In genomic region chr3:45607790-45608189, GRCh38 we compare ENCODE assay signal across 11 cellular contexts. TPM values are rescaled to one million over a fixed set of nuclear protein-coding genes. Genes with fewer than 3 reads are reported as not detected.
DNase-seq lines count a peak whose midpoint lies in the region; ATAC-seq and TF ChIP-seq lines count a peak whose summit lies in the region.
"Had no signal": no experiment of that assay in that cellular context is flagged by ENCODE, and none has a peak within 500 bp of the region (broad histone marks: within the 10 kb centered on the region; RNA-seq: fewer than 3 reads in every experiment).

No MANE protein-coding gene starts in this region.

- H3K27ac Mint-ChIP-seq in progenitor cell of endocrine pancreas = no peak overlapping the region
- H3K27ac Mint-ChIP-seq in naive thymus-derived CD4-positive, alpha-beta T cell = no peak overlapping the region
- H3K27ac Mint-ChIP-seq: activated CD8-positive, alpha-beta T cell treated with anti-CD3 and anti-CD28 coated beads, Interleukin-2, amount 10 ng/mL, durations not matched to agents 7 days and 5 days had no signal

- DNase-seq in RPMI7951 (ENCODE audit: low read depth) = peak; percentile 83
- DNase-seq in fibroblast of mammary gland (ENCODE audit: low read depth) = peak; percentile 41
- DNase-seq in progenitor cell of endocrine pancreas (ENCODE audit: low spot score, unreplicated experiment) = no peak
- DNase-seq in naive thymus-derived CD4-positive, alpha-beta T cell = no peak
- no peak for DNase-seq in LoVo (ENCODE audit: low spot score)
- DNase-seq in NCI-H345 treated with DMSO at 0.1 percent for 48 hours (lab: John Stamatoyannopoulos, UW; ENCODE audit: unreplicated experiment) = no peak
- DNase-seq: activated CD8-positive, alpha-beta T cell treated with anti-CD3 and anti-CD28 coated beads, Interleukin-2, amount 10 ng/mL, durations not matched to agents 7 days and 5 days; CD4-positive, CD25-positive, alpha-beta regulatory T cell; NCI-H187 had no signal

- no peaks in the 10 kb centered on the region for H3K9me3 Mint-ChIP-seq in progenitor cell of endocrine pancreas (ENCODE audit: low read depth)
- no peaks in the 10 kb centered on the region for H3K9me3 Mint-ChIP-seq in naive thymus-derived CD4-positive, alpha-beta T cell
- H3K9me3 Mint-ChIP-seq: CD4-positive, CD25-positive, alpha-beta regulatory T cell had no signal

- intact Hi-C loops in naive thymus-derived CD4-positive, alpha-beta T cell (cut with micrococcal nuclease) = no loop called here

- peaks cover 4% of the 10 kb centered on the region for H3K36me3 Mint-ChIP-seq in progenitor cell of endocrine pancreas (ENCODE audit: insufficient read depth)
- peaks cover 11 to 40% (median 14%) of the 10 kb centered on the region in 5 donors for H3K36me3 Mint-ChIP-seq in naive thymus-derived CD4-positive, alpha-beta T cell

- H4K20me1 ChIP-seq in BLaER1 treated with 17β-estradiol and CSF1 and Interleukin-3, amounts not matched to agents 10 nM and 100 nM = peaks cover 100% of the 10 kb centered on the region in 11 experiments

- H3K27me3 Mint-ChIP-seq in progenitor cell of endocrine pancreas = no peaks in the 10 kb centered on the region
- no peaks in the 10 kb centered on the region for H3K27me3 Mint-ChIP-seq in naive thymus-derived CD4-positive, alpha-beta T cell
- H3K27me3 Mint-ChIP-seq: CD4-positive, CD25-positive, alpha-beta regulatory T cell had no signal

- peaks cover 59 to 100% (median 82%) of the 10 kb centered on the region in 10 experiments for H3K4me1 ChIP-seq in BLaER1 treated with 17β-estradiol and CSF1 and Interleukin-3, amounts not matched to agents 10 nM and 100 nM
- H3K4me1 ChIP-seq in parathyroid adenoma = peaks cover 7% of the 10 kb centered on the region
- peaks cover 0 to 3% of the 10 kb centered on the region in 2 donors for H3K4me1 ChIP-seq in naive thymus-derived CD4-positive, alpha-beta T cell (ENCODE audit: control insufficient read depth in 2 of 2, insufficient read depth in 2 of 2, low read length in 2 of 2)

- peaks cover 4% of the 10 kb centered on the region for H3K4me1 Mint-ChIP-seq in progenitor cell of endocrine pancreas (ENCODE audit: low read depth)
- H3K4me1 Mint-ChIP-seq in naive thymus-derived CD4-positive, alpha-beta T cell = peaks cover 29 to 55% (median 49%) of the 10 kb centered on the region in 7 donors

- CTCF ChIA-PET in naive thymus-derived CD4-positive, alpha-beta T cell (lab: Charles Lee) = no interaction called here

- H3K4me3 Mint-ChIP-seq in progenitor cell of endocrine pancreas (ENCODE audit: low read depth) = no peak overlapping the region
- no peak overlapping the region for H3K4me3 Mint-ChIP-seq in naive thymus-derived CD4-positive, alpha-beta T cell
- H3K4me3 Mint-ChIP-seq: activated CD8-positive, alpha-beta T cell treated with anti-CD3 and anti-CD28 coated beads, Interleukin-2, amount 10 ng/mL, durations not matched to agents 7 days and 5 days; CD4-positive, CD25-positive, alpha-beta regulatory T cell had no signal

- H3K9ac ChIP-seq in BLaER1 treated with 17β-estradiol and CSF1 and Interleukin-3, amounts not matched to agents 10 nM and 100 nM = no peak overlapping the region
- H3K9ac ChIP-seq in parathyroid adenoma = no peak overlapping the region

- H3K27ac ChIP-seq in BLaER1 treated with 17β-estradiol and CSF1 and Interleukin-3, amounts not matched to agents 10 nM and 100 nM = no peak overlapping the region
- no peak overlapping the region for H3K27ac ChIP-seq in parathyroid adenoma
- H3K27ac ChIP-seq in naive thymus-derived CD4-positive, alpha-beta T cell (ENCODE audit: low read depth, low read length) = no peak overlapping the region

- POLR2A ChIA-PET in naive thymus-derived CD4-positive, alpha-beta T cell (lab: Charles Lee) = no interaction called here

- ATAC-seq in naive thymus-derived CD4-positive, alpha-beta T cell = no peak
- ATAC-seq: activated CD8-positive, alpha-beta T cell treated with anti-CD3 and anti-CD28 coated beads, Interleukin-2, amount 10 ng/mL, durations not matched to agents 7 days and 5 days had no signal

- TF ChIP-seq CTCF in fibroblast of mammary gland (conservative IDR thresholded peaks at IDR 0.05; ENCODE audit: control insufficient read depth, insufficient read depth, low read depth, low read length) (no peak), parathyroid adenoma (IDR thresholded peaks at IDR 0.05) (no peak), progenitor cell of endocrine pancreas (IDR thresholded peaks at IDR 0.05; ENCODE audit: unreplicated experiment) (no peak)

- peaks cover 51 to 92% (median 67%) of the 10 kb centered on the region in 11 experiments for H3K36me3 ChIP-seq in BLaER1 treated with 17β-estradiol and CSF1 and Interleukin-3, amounts not matched to agents 10 nM and 100 nM
- no peaks in the 10 kb centered on the region for H3K36me3 ChIP-seq in parathyroid adenoma (ENCODE audit: control insufficient read depth, insufficient read depth, low read length)
- peaks cover 0 to 5% (median 0%) of the 10 kb centered on the region in 3 experiments for H3K36me3 ChIP-seq in naive thymus-derived CD4-positive, alpha-beta T cell (ENCODE audit: control insufficient read depth in 2 of 3, insufficient read depth in 3 of 3, low read length in 3 of 3)

- H3K4me3 ChIP-seq in BLaER1 treated with 17β-estradiol and CSF1 and Interleukin-3, amounts not matched to agents 10 nM and 100 nM = no peak overlapping the region
- no peak overlapping the region for H3K4me3 ChIP-seq in fibroblast of mammary gland (ENCODE audit: control insufficient read depth, low read depth, low read length)
- no peak overlapping the region for H3K4me3 ChIP-seq in parathyroid adenoma (ENCODE audit: low read depth, low read length)
- no peak overlapping the region for H3K4me3 ChIP-seq in naive thymus-derived CD4-positive, alpha-beta T cell (ENCODE audit: low read length)

- H3K9me3 ChIP-seq in BLaER1 treated with 17β-estradiol and CSF1 and Interleukin-3, amounts not matched to agents 10 nM and 100 nM (replicated peaks in 1 of 11) = no peaks in the 10 kb centered on the region
- no peaks in the 10 kb centered on the region for H3K9me3 ChIP-seq in parathyroid adenoma (ENCODE audit: control insufficient read depth, low read length)
- H3K9me3 ChIP-seq in naive thymus-derived CD4-positive, alpha-beta T cell (ENCODE audit: control insufficient read depth in 2 of 3, low read length in 3 of 3) = no peaks in the 10 kb centered on the region

- peaks cover 30% of the 10 kb centered on the region for H3K79me2 ChIP-seq in parathyroid adenoma

- no peak overlapping the region for H2AFZ ChIP-seq in parathyroid adenoma

- H3K4me2 ChIP-seq in BLaER1 treated with 17β-estradiol and CSF1 and Interleukin-3, amounts not matched to agents 10 nM and 100 nM = peak overlapping the region; percentile 52 to 77 (median 61); a peak in 20 of 22 replicates
- peak overlapping the region; percentile 20 for H3K4me2 ChIP-seq in parathyroid adenoma (ENCODE audit: low read length)

- H3K27me3 ChIP-seq in BLaER1 treated with 17β-estradiol and CSF1 and Interleukin-3, amounts not matched to agents 10 nM and 100 nM = no peaks in the 10 kb centered on the region
- H3K27me3 ChIP-seq in parathyroid adenoma (ENCODE audit: control insufficient read depth, insufficient read depth, low read length) = no peaks in the 10 kb centered on the region
- H3K27me3 ChIP-seq in naive thymus-derived CD4-positive, alpha-beta T cell (ENCODE audit: control insufficient read depth in 2 of 2, insufficient read depth in 2 of 2, low read length in 2 of 2) = no peaks in the 10 kb centered on the region

RNA-seq across cellular contexts. Expression of gene LIMD1, which starts 13.2 kb away (rescaled TPM):
- 40.0 and 44.9 TPM in 2 replicates for total RNA-seq in RPMI7951 (2014; rRNA removed; shearing (Covaris generic))
- total RNA-seq in progenitor cell of endocrine pancreas = 31.3 and 32.5 TPM in 2 replicates
- total RNA-seq in naive thymus-derived CD4-positive, alpha-beta T cell = 10 to 100 TPM; 26.0 to 49.3 (median 28.6) TPM
- polyA plus RNA-seq in naive thymus-derived CD4-positive, alpha-beta T cell = 1 to 10 TPM; 5.9 to 6.1 TPM

Comparison
In these comparisons a context has a peak if more than half of its experiments do, and no peak if none do; other contexts are left out.
1. DNase-seq: peak in RPMI7951 (single experiment) and fibroblast of mammary gland (single experiment); none in progenitor cell of endocrine pancreas (single experiment), naive thymus-derived CD4-positive, alpha-beta T cell (0 of 9), LoVo (single experiment) and NCI-H345 treated with DMSO at 0.1 percent for 48 hours (single experiment).